In genomic region chr6:26045046-26045938, GRCh38 we compare ENCODE assay signal across 8 cellular contexts. TPM values are rescaled to one million over a fixed set of nuclear protein-coding genes. Genes with fewer than 3 reads are reported as not detected.
A peak's percentile ranks its signal among the peaks of the same experiment; 100 is the strongest.
DNase-seq lines count a peak whose midpoint lies in the region; ATAC-seq and TF ChIP-seq lines count a peak whose summit lies in the region.

No MANE protein-coding gene starts in this region.

- peak; percentile 84 for DNase-seq in NCI-H187 treated with DMSO at 0.1 percent for 48 hours (lab: John Stamatoyannopoulos, UW)
- peak; percentile 96 for DNase-seq in activated CD4-positive, alpha-beta T cell treated with anti-CD3 and anti-CD28 coated beads, Interleukin-2, amount 10 ng/mL, durations not matched to agents 24 days and 14 days
- peak; percentile 91 to 94 for DNase-seq in lung microvascular endothelial cell (ENCODE audit: low read depth in 2 of 2)
- peak; percentile 81 for DNase-seq in stimulated activated CD8-positive, alpha-beta memory T cell treated with anti-CD3 and anti-CD28 coated beads, Interleukin-4, amount 100 ng/mL, for 48 hours
- no peak for DNase-seq in chondrocyte (ENCODE audit: low spot score)

- peaks cover 33% of the 10 kb centered on the region for H3K4me1 Mint-ChIP-seq in activated CD4-positive, alpha-beta T cell treated with anti-CD3 and anti-CD28 coated beads, Interleukin-2, amount 10 ng/mL, durations not matched to agents 24 days and 14 days
- peaks cover 24% of the 10 kb centered on the region for H3K4me1 Mint-ChIP-seq in dendritic cell treated with granulocyte-macrophage colony-stimulating factor and Interleukin-4, amounts not matched to agents 40 ng/mL and 50 ng/mL, for 4 days (ENCODE audit: low read depth)
- peaks cover 3% of the 10 kb centered on the region for H3K4me1 Mint-ChIP-seq in chondrocyte (ENCODE audit: low read depth)

- ATAC-seq in HG02763 (IDR thresholded peaks at IDR 0.05; ENCODE audit: unreplicated experiment), result peak; percentile 49

- H3K36me3 Mint-ChIP-seq in activated CD4-positive, alpha-beta T cell treated with anti-CD3 and anti-CD28 coated beads, Interleukin-2, amount 10 ng/mL, durations not matched to agents 24 days and 14 days (ENCODE audit: low read depth), result no peaks in the 10 kb centered on the region
- H3K36me3 Mint-ChIP-seq in dendritic cell treated with granulocyte-macrophage colony-stimulating factor and Interleukin-4, amounts not matched to agents 40 ng/mL and 50 ng/mL, for 4 days (ENCODE audit: low read depth), result no peaks in the 10 kb centered on the region
- H3K36me3 Mint-ChIP-seq in chondrocyte (ENCODE audit: low read depth), result no peaks in the 10 kb centered on the region

- H3K27ac Mint-ChIP-seq in activated CD4-positive, alpha-beta T cell treated with anti-CD3 and anti-CD28 coated beads, Interleukin-2, amount 10 ng/mL, durations not matched to agents 24 days and 14 days, result peak overlapping the region; percentile 99
- peak overlapping the region; percentile 87 for H3K27ac Mint-ChIP-seq in dendritic cell treated with granulocyte-macrophage colony-stimulating factor and Interleukin-4, amounts not matched to agents 40 ng/mL and 50 ng/mL, for 4 days
- no peak overlapping the region for H3K27ac Mint-ChIP-seq in chondrocyte (ENCODE audit: unreplicated experiment)

- intact Hi-C loops in activated CD4-positive, alpha-beta T cell treated with anti-CD3 and anti-CD28 coated beads, Interleukin-2, amount 10 ng/mL, durations not matched to agents 24 days and 14 days (cut with micrococcal nuclease), result loop anchor here (1.0 kb wide), 2 partner anchors 10 to 18 kb away; a partner anchor contains a TSS
- intact Hi-C loops in dendritic cell treated with granulocyte-macrophage colony-stimulating factor and Interleukin-4, amounts not matched to agents 40 ng/mL and 50 ng/mL, for 4 days (cut with micrococcal nuclease), result loop anchor here (1.0 kb wide), 1 partner anchor 9 kb away; no protein-coding TSS in a partner anchor

- H3K4me3 Mint-ChIP-seq in activated CD4-positive, alpha-beta T cell treated with anti-CD3 and anti-CD28 coated beads, Interleukin-2, amount 10 ng/mL, durations not matched to agents 24 days and 14 days, result peak overlapping the region; percentile 86
- H3K4me3 Mint-ChIP-seq in dendritic cell treated with granulocyte-macrophage colony-stimulating factor and Interleukin-4, amounts not matched to agents 40 ng/mL and 50 ng/mL, for 4 days, result peak overlapping the region; percentile 76
- no peak overlapping the region for H3K4me3 Mint-ChIP-seq in chondrocyte (ENCODE audit: unreplicated experiment)

- peak overlapping the region; percentile 38 for H3K4me3 ChIP-seq in GM12875 (ENCODE audit: low read depth, low read length)

- H3K27me3 Mint-ChIP-seq in activated CD4-positive, alpha-beta T cell treated with anti-CD3 and anti-CD28 coated beads, Interleukin-2, amount 10 ng/mL, durations not matched to agents 24 days and 14 days, result no peaks in the 10 kb centered on the region
- no peaks in the 10 kb centered on the region for H3K27me3 Mint-ChIP-seq in dendritic cell treated with granulocyte-macrophage colony-stimulating factor and Interleukin-4, amounts not matched to agents 40 ng/mL and 50 ng/mL, for 4 days
- H3K27me3 Mint-ChIP-seq in chondrocyte (ENCODE audit: low read depth), result no peaks in the 10 kb centered on the region

- TF ChIP-seq CTCF in GM12875 (IDR thresholded peaks at IDR 0.05; ENCODE audit: borderline replicate concordance, insufficient read depth, low read depth, low read length) (0 out of 2 replicates have a peak, but pooled peaks have one; percentile 19), chondrocyte (IDR thresholded peaks at IDR 0.05) (no peak)

- no peaks in the 10 kb centered on the region for H3K9me3 Mint-ChIP-seq in activated CD4-positive, alpha-beta T cell treated with anti-CD3 and anti-CD28 coated beads, Interleukin-2, amount 10 ng/mL, durations not matched to agents 24 days and 14 days
- H3K9me3 Mint-ChIP-seq in dendritic cell treated with granulocyte-macrophage colony-stimulating factor and Interleukin-4, amounts not matched to agents 40 ng/mL and 50 ng/mL, for 4 days, result no peaks in the 10 kb centered on the region
- H3K9me3 Mint-ChIP-seq in chondrocyte (ENCODE audit: low read depth), result no peaks in the 10 kb centered on the region

RNA-seq across cellular contexts. Expression of gene HFE, which starts 41.9 kb away (rescaled TPM):
- 0.12 and 0.50 TPM in 2 replicates for total RNA-seq in activated CD4-positive, alpha-beta T cell treated with anti-CD3 and anti-CD28 coated beads, Interleukin-2, amount 10 ng/mL, durations not matched to agents 24 days and 14 days
- total RNA-seq in lung microvascular endothelial cell, result 1.4 and 1.7 TPM in 2 replicates
- 6.1 to 7.5 TPM (median 6.4 TPM) in 3 replicates for total RNA-seq in chondrocyte
